In the genomic region with DNA sequence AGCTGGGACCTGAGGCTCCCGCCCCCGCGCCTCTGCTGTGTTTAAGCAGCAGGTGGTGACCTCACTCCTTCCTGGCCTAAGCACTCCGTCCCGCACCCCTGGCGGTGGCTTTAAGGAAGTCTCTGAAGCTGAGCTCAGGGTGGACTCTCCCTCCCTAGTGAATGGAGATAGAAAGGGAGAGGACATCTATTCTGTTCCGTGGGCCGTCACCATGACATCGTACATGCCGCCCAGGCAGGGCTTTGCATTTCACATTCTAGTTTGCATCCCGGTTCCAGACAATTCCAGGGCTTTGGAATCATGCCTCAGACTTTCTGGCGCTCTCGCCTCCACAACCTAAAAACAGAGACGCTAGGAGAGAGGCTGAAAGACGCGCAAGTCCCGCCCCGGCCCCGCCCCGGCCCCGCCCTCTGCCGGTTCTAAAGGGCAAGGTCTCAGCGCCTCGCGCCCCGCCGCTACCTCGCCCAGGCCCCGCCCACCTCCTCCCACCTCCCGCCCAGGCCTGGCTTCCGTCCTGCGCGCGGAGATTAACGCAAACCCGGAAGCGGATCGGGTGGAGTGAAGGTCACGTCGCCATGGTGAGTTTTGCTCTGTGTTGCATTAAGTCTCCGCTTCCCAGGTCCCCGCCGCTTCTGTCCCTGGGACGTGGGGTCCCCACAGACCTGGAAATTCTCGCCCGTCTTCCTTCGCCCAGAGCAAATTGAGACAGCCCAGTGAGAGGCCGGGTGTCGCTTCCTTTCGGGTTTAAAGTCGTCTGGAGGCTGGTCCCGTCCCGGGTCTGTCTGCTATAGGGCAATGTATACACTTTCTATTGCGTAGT, we compare ENCODE assay signal across 8 cellular contexts.
DNase-seq lines count a peak whose midpoint lies in the region; ATAC-seq and TF ChIP-seq lines count a peak whose summit lies in the region.

A gene (plus strand): TSS at position 535 of the 820 bp plus-strand sequence. CDS start 15,617 bp downstream, outside the sequence.

- DNase-seq in AG20443 (ENCODE audit: low spot score): peak; percentile 94
- peak; percentile 78 for DNase-seq in NCI-H510A (lab: John Stamatoyannopoulos, UW)
- peak; percentile 96 to 97 for DNase-seq in activated CD4-positive, alpha-beta T cell treated with anti-CD3 and anti-CD28 coated beads for 4 hours
- DNase-seq in choroid plexus epithelial cell (ENCODE audit: low read depth): peak; percentile 91
- peak; percentile 94 to 96 (median 96) for DNase-seq in stimulated activated CD4-positive, alpha-beta T cell treated with anti-CD3 and anti-CD28 coated beads, Interleukin-1b, Interleukin-23, amount 100 ng/mL, for 24 hours (ENCODE audit: low read depth in 4 of 4, low spot score in 1 of 4)

- peak within 1 kb of the TSS; percentile 83 for H3K27ac ChIP-seq in layer of hippocampus (ENCODE audit: low read depth, low read length)

- ATAC-seq in GM19025 (IDR thresholded peaks at IDR 0.05; ENCODE audit: low read depth, unreplicated experiment): peak; percentile 84
- ATAC-seq in HG03342 (IDR thresholded peaks at IDR 0.05; ENCODE audit: unreplicated experiment): peak; percentile 74

- TF ChIP-seq CTCF in choroid plexus epithelial cell (conservative IDR thresholded peaks at IDR 0.05; ENCODE audit: low read depth, low read length): peak; percentile 78

- H3K27me3 ChIP-seq in layer of hippocampus (ENCODE audit: control insufficient read depth, insufficient read depth, low read length): no peaks in the 10 kb centered on the region

- peak within 1 kb of the TSS; percentile 85 for H3K4me3 ChIP-seq in choroid plexus epithelial cell (ENCODE audit: low read depth, low read length)

Comparison
In these comparisons a context has a peak if more than half of its experiments do, and no peak if none do; other contexts are left out.
1. Peak in every context shown above with its lines: DNase-seq, ATAC-seq, H3K4me3 ChIP-seq and H3K27ac ChIP-seq.